20 cellular contexts compared by ENCODE assay signal in genomic region chr7:142806957-142807356, GRCh38. TPM values are rescaled to one million over a fixed set of nuclear protein-coding genes. Genes with fewer than 3 reads are reported as not detected.
A peak's percentile ranks its signal among the peaks of the same experiment; 100 is the strongest.
DNase-seq lines count a peak whose midpoint lies in the region; ATAC-seq, FAIRE-seq and TF ChIP-seq lines count a peak whose summit lies in the region.
"Had no signal": no experiment of that assay in that cellular context is flagged by ENCODE, and none has a peak within 500 bp of the region (broad histone marks: within the 10 kb centered on the region; RNA-seq: fewer than 3 reads in every experiment).

No MANE protein-coding gene starts in this region.

- peaks cover 24% of the 10 kb centered on the region for H3K36me3 ChIP-seq in OCI-LY3 (replicated peaks; ENCODE audit: low read depth, low read length)
- H3K36me3 ChIP-seq: ascending aorta had no signal

- no peaks in the 10 kb centered on the region for H3K79me2 ChIP-seq in OCI-LY3 (ENCODE audit: low read length)

- H3K27me3 Mint-ChIP-seq in T-helper 2 cell treated with Interferon-gamma antibody and Interleukin-4, amounts not matched to agents 5 μg/mL and 100 μg/mL, for 36 hours (ENCODE audit: low read depth): no peaks in the 10 kb centered on the region
- H3K27me3 Mint-ChIP-seq in activated naive CD8-positive, alpha-beta T cell treated with anti-CD3 and anti-CD28 coated beads, Interleukin-2, amount 10 ng/mL, durations not matched to agents 7 days and 5 days: no peaks in the 10 kb centered on the region

- H3K27ac Mint-ChIP-seq in T-helper 2 cell treated with Interferon-gamma antibody and Interleukin-4, amounts not matched to agents 5 μg/mL and 100 μg/mL, for 36 hours: peak overlapping the region; percentile 99
- H3K27ac Mint-ChIP-seq in activated naive CD8-positive, alpha-beta T cell treated with anti-CD3 and anti-CD28 coated beads, Interleukin-2, amount 10 ng/mL, durations not matched to agents 7 days and 5 days: peak overlapping the region; percentile 99

- H2AFZ ChIP-seq in OCI-LY3 (ENCODE audit: low read depth, low read length): no peak overlapping the region

- no peak for DNase-seq in T-helper 2 cell treated with Interferon-gamma antibody and Interleukin-4, amounts not matched to agents 5 μg/mL and 100 μg/mL, for 36 hours (ENCODE audit: low spot score)
- DNase-seq in T-helper 2 cell (no peak), HTR-8/SVneo (ENCODE audit: insufficient read length, low spot score) (no peak)
- no peak for DNase-seq in activated naive CD8-positive, alpha-beta T cell treated with anti-CD3 and anti-CD28 coated beads, Interleukin-2, amount 10 ng/mL, durations not matched to agents 7 days and 5 days
- DNase-seq in activated CD4-positive, CD25-positive, alpha-beta regulatory T cell (lab: John Stamatoyannopoulos, UW): no peak
- DNase-seq: 8988T; IMR-90; NCI-H1105 treated with DMSO at 0.1 percent for 48 hours; NCI-H2171; NK-92 treated with Interleukin-12 subunit alpha and Interleukin-12 subunit beta, amount 100 ng/mL, for 24 hours; posterior cingulate gyrus had no signal

- H3K9ac ChIP-seq in OCI-LY3 (ENCODE audit: low read length): peak overlapping the region; percentile 82; the same call in 1 of the 2 replicates

- H3K4me1 Mint-ChIP-seq in T-helper 2 cell treated with Interferon-gamma antibody and Interleukin-4, amounts not matched to agents 5 μg/mL and 100 μg/mL, for 36 hours (ENCODE audit: low read depth): peaks cover 87% of the 10 kb centered on the region
- H3K4me1 Mint-ChIP-seq in activated naive CD8-positive, alpha-beta T cell treated with anti-CD3 and anti-CD28 coated beads, Interleukin-2, amount 10 ng/mL, durations not matched to agents 7 days and 5 days: peaks cover 89% of the 10 kb centered on the region

- H3K36me3 Mint-ChIP-seq in T-helper 2 cell treated with Interferon-gamma antibody and Interleukin-4, amounts not matched to agents 5 μg/mL and 100 μg/mL, for 36 hours (ENCODE audit: low read depth): peaks cover 39% of the 10 kb centered on the region
- peaks cover 28% of the 10 kb centered on the region for H3K36me3 Mint-ChIP-seq in activated naive CD8-positive, alpha-beta T cell treated with anti-CD3 and anti-CD28 coated beads, Interleukin-2, amount 10 ng/mL, durations not matched to agents 7 days and 5 days

- H3K4me2 ChIP-seq in OCI-LY3 (ENCODE audit: low read length): peak overlapping the region; percentile 82

- ATAC-seq in activated naive CD8-positive, alpha-beta T cell treated with anti-CD3 and anti-CD28 coated beads, Interleukin-2, amount 10 ng/mL, durations not matched to agents 7 days and 5 days (ENCODE audit: low read depth): no peak
- ATAC-seq in GM19328 (IDR thresholded peaks at IDR 0.05; ENCODE audit: unreplicated experiment): no peak
- ATAC-seq: HCT116 had no signal

- peak overlapping the region; percentile 47; the same call in 1 of the 2 replicates for H3K4me3 ChIP-seq in OCI-LY3 (ENCODE audit: low read length)
- H3K4me3 ChIP-seq in skin epidermis: no peak overlapping the region
- H3K4me3 ChIP-seq: ascending aorta, coronary artery had no signal

- no peak for FAIRE-seq in HTR-8/SVneo (lab: Jason Lieb, UNC)
- FAIRE-seq: keratinocyte had no signal

- H3K9me3 ChIP-seq in OCI-LY3 (ENCODE audit: insufficient read depth, low read length): peaks cover 16% of the 10 kb centered on the region
- H3K9me3 ChIP-seq: ascending aorta had no signal

- H3K27ac ChIP-seq in OCI-LY3 (ENCODE audit: low read length) (peak overlapping the region; percentile 99), skin epidermis (peak overlapping the region in 14 of 21 experiments; percentile 30 to 99 (median 72))
- H3K27ac ChIP-seq: ascending aorta, coronary artery had no signal

- H3K4me1 ChIP-seq in OCI-LY3 (ENCODE audit: low read length): peaks cover 66% of the 10 kb centered on the region
- H3K4me1 ChIP-seq: ascending aorta had no signal

- H4K20me1 ChIP-seq in OCI-LY3 (ENCODE audit: insufficient read depth, low read length): no peaks in the 10 kb centered on the region

- TF ChIP-seq CTCF in OCI-LY3 (IDR thresholded peaks at IDR 0.05; ENCODE audit: low read depth, low read length): no peak

- peak overlapping the region; percentile 78 for H3K4me3 Mint-ChIP-seq in T-helper 2 cell treated with Interferon-gamma antibody and Interleukin-4, amounts not matched to agents 5 μg/mL and 100 μg/mL, for 36 hours
- H3K4me3 Mint-ChIP-seq in activated naive CD8-positive, alpha-beta T cell treated with anti-CD3 and anti-CD28 coated beads, Interleukin-2, amount 10 ng/mL, durations not matched to agents 7 days and 5 days: peak overlapping the region; percentile 81
- H3K4me3 Mint-ChIP-seq: CD14-positive monocyte had no signal

- no peaks in the 10 kb centered on the region; the same call in 1 of the 2 replicates for H3K27me3 ChIP-seq in OCI-LY3 (ENCODE audit: low read depth, low read length)
- H3K27me3 ChIP-seq: ascending aorta had no signal

- POLR2A ChIA-PET in activated naive CD8-positive, alpha-beta T cell treated with anti-CD3 and anti-CD28 coated beads, Interleukin-2, amount 10 ng/mL, durations not matched to agents 7 days and 5 days (lab: Charles Lee): interaction anchor here (5.2 to 15.1 kb wide), 2 partner anchors 14 to 92 kb away, joined by 33 to 1271 read pairs; no protein-coding TSS in a partner anchor

- H3K9me3 Mint-ChIP-seq in T-helper 2 cell treated with Interferon-gamma antibody and Interleukin-4, amounts not matched to agents 5 μg/mL and 100 μg/mL, for 36 hours: no peaks in the 10 kb centered on the region
- no peaks in the 10 kb centered on the region for H3K9me3 Mint-ChIP-seq in activated naive CD8-positive, alpha-beta T cell treated with anti-CD3 and anti-CD28 coated beads, Interleukin-2, amount 10 ng/mL, durations not matched to agents 7 days and 5 days
- H3K9me3 Mint-ChIP-seq: CD14-positive monocyte had no signal

RNA-seq across cellular contexts. Expression of gene PRSS2, which starts 36.2 kb away (rescaled TPM):
- not detected for total RNA-seq in activated naive CD8-positive, alpha-beta T cell treated with anti-CD3 and anti-CD28 coated beads, Interleukin-2, amount 10 ng/mL, durations not matched to agents 7 days and 5 days
- total RNA-seq: ascending aorta, IMR-90, subcutaneous adipose tissue had no signal

RNA-seq across cellular contexts. Expression of gene EPHB6, which starts 47.9 kb away (rescaled TPM):
- 10 to 100 TPM; 20.1 to 25.2 TPM for total RNA-seq in activated naive CD8-positive, alpha-beta T cell treated with anti-CD3 and anti-CD28 coated beads, Interleukin-2, amount 10 ng/mL, durations not matched to agents 7 days and 5 days

RNA-seq across cellular contexts. Expression of gene PRSS1, which starts 57.7 kb away (rescaled TPM):
- total RNA-seq in activated naive CD8-positive, alpha-beta T cell treated with anti-CD3 and anti-CD28 coated beads, Interleukin-2, amount 10 ng/mL, durations not matched to agents 7 days and 5 days: not detected
- total RNA-seq: ascending aorta, IMR-90, subcutaneous adipose tissue had no signal
